Comparison of ENCODE assay signal across 27 cellular contexts in genomic region chr20:8795404-8795803, GRCh38.
"Had no signal": no experiment of that assay in that cellular context is flagged by ENCODE, and none has a peak within 500 bp of the region (broad histone marks: within the 10 kb centered on the region; RNA-seq: fewer than 3 reads in every experiment).

No MANE protein-coding gene starts in this region.

- H3K27ac ChIP-seq: left lung, lower lobe of right lung, parathyroid adenoma, prostate gland, right lobe of liver, spleen, suprapubic skin, thyroid gland had no signal

- H3K27me3 Mint-ChIP-seq: dendritic cell treated with granulocyte-macrophage colony-stimulating factor and Interleukin-4, amounts not matched to agents 40 ng/mL and 50 ng/mL, for 4 days; naive B cell; type B pancreatic cell had no signal

- H3K4me1 ChIP-seq: left lung, parathyroid adenoma, prostate gland, right lobe of liver, spleen, suprapubic skin, thyroid gland had no signal

- H3K9me3 Mint-ChIP-seq: dendritic cell treated with granulocyte-macrophage colony-stimulating factor and Interleukin-4, amounts not matched to agents 40 ng/mL and 50 ng/mL, for 4 days; naive B cell; nephron; type B pancreatic cell had no signal

- H3K79me2 ChIP-seq: parathyroid adenoma had no signal

- H3K36me3 ChIP-seq: left lung, lower lobe of right lung, prostate gland, right lobe of liver, spleen, suprapubic skin, thyroid gland had no signal

- H2AFZ ChIP-seq: parathyroid adenoma had no signal

- H3K9me3 ChIP-seq: heart right ventricle, left lung, lower lobe of right lung, prostate gland, right lobe of liver, spleen, suprapubic skin, thyroid gland had no signal

- ATAC-seq: lower lobe of right lung, right lobe of liver had no signal

- H3K4me3 Mint-ChIP-seq: dendritic cell treated with granulocyte-macrophage colony-stimulating factor and Interleukin-4, amounts not matched to agents 40 ng/mL and 50 ng/mL, for 4 days; naive B cell; nephron; type B pancreatic cell had no signal

- FAIRE-seq: colon, frontal cortex, urothelium cell line had no signal

- H3K9ac ChIP-seq: parathyroid adenoma had no signal

- H3K4me1 Mint-ChIP-seq: naive B cell, nephron had no signal

- H3K27me3 ChIP-seq: heart right ventricle, left lung, right lobe of liver, spleen, suprapubic skin, thyroid gland had no signal

- H3K36me3 Mint-ChIP-seq: naive B cell, type B pancreatic cell had no signal

- DNase-seq: cerebellar nuclear complex; erythroblast; heart right ventricle; hypothalamus; islet precursor cell; left lung; lower lobe of right lung; mesenchymal stem cell; naive B cell; occipital lobe; retina; right lobe of liver; spleen; stimulated activated CD4-positive, alpha-beta T cell treated with anti-CD3 and anti-CD28 coated beads, Interleukin-15, amount 100 ng/mL, for 24 hours; stimulated activated CD4-positive, alpha-beta T cell treated with anti-CD3 and anti-CD28 coated beads, Interleukin-1b, Interleukin-23, amount 100 ng/mL, for 48 hours; stimulated activated CD4-positive, alpha-beta T cell treated with anti-CD3 and anti-CD28 coated beads, Interleukin-4, amount 100 ng/mL, for 24 hours; stimulated activated naive CD4-positive, alpha-beta T cell; thyroid gland had no signal

- H3K27ac Mint-ChIP-seq: dendritic cell treated with granulocyte-macrophage colony-stimulating factor and Interleukin-4, amounts not matched to agents 40 ng/mL and 50 ng/mL, for 4 days; naive B cell; nephron; type B pancreatic cell had no signal

- H3K4me3 ChIP-seq: heart right ventricle, left lung, lower lobe of right lung, prostate gland, right lobe of liver, spleen, suprapubic skin, thyroid gland had no signal
